Comparison of ENCODE assay signal across 1 cellular context in the genomic region with DNA sequence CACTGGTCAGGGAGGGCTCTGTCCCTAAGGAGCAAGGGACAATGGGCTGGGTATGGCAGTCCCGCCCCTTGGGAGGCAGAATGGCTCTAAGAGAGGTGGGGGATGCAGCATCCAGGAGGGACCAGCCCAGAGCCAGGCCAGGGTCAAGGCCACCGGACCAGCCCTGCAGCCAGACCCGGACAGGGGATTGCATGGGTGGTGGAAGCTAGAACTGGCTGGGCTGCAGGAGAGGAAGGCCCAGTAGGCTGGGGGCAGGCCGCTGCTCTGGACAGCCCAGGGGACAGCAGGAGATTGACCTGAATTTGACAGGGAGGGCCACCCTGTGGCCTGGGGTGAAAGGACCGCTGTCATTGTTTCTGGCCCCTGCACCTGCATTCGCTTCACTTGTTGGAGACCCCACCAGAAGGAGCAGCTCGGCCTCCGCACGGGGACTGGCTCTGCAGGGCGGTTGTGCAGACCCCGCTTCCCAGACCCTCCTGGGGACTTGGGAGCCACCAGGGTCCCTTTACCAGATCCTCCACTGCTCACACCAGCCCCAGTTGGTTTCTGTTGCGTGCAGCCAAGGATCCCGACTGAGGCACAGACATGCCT.
TF ChIP-seq lines count a peak whose summit lies in the region.

No MANE protein-coding gene starts in this region.

TF ChIP-seq in K562, 482 proteins besides CTCF, POLR2A, EP300 and RAD21 (continued from another document):
- TF ChIP-seq, protein P1, sequence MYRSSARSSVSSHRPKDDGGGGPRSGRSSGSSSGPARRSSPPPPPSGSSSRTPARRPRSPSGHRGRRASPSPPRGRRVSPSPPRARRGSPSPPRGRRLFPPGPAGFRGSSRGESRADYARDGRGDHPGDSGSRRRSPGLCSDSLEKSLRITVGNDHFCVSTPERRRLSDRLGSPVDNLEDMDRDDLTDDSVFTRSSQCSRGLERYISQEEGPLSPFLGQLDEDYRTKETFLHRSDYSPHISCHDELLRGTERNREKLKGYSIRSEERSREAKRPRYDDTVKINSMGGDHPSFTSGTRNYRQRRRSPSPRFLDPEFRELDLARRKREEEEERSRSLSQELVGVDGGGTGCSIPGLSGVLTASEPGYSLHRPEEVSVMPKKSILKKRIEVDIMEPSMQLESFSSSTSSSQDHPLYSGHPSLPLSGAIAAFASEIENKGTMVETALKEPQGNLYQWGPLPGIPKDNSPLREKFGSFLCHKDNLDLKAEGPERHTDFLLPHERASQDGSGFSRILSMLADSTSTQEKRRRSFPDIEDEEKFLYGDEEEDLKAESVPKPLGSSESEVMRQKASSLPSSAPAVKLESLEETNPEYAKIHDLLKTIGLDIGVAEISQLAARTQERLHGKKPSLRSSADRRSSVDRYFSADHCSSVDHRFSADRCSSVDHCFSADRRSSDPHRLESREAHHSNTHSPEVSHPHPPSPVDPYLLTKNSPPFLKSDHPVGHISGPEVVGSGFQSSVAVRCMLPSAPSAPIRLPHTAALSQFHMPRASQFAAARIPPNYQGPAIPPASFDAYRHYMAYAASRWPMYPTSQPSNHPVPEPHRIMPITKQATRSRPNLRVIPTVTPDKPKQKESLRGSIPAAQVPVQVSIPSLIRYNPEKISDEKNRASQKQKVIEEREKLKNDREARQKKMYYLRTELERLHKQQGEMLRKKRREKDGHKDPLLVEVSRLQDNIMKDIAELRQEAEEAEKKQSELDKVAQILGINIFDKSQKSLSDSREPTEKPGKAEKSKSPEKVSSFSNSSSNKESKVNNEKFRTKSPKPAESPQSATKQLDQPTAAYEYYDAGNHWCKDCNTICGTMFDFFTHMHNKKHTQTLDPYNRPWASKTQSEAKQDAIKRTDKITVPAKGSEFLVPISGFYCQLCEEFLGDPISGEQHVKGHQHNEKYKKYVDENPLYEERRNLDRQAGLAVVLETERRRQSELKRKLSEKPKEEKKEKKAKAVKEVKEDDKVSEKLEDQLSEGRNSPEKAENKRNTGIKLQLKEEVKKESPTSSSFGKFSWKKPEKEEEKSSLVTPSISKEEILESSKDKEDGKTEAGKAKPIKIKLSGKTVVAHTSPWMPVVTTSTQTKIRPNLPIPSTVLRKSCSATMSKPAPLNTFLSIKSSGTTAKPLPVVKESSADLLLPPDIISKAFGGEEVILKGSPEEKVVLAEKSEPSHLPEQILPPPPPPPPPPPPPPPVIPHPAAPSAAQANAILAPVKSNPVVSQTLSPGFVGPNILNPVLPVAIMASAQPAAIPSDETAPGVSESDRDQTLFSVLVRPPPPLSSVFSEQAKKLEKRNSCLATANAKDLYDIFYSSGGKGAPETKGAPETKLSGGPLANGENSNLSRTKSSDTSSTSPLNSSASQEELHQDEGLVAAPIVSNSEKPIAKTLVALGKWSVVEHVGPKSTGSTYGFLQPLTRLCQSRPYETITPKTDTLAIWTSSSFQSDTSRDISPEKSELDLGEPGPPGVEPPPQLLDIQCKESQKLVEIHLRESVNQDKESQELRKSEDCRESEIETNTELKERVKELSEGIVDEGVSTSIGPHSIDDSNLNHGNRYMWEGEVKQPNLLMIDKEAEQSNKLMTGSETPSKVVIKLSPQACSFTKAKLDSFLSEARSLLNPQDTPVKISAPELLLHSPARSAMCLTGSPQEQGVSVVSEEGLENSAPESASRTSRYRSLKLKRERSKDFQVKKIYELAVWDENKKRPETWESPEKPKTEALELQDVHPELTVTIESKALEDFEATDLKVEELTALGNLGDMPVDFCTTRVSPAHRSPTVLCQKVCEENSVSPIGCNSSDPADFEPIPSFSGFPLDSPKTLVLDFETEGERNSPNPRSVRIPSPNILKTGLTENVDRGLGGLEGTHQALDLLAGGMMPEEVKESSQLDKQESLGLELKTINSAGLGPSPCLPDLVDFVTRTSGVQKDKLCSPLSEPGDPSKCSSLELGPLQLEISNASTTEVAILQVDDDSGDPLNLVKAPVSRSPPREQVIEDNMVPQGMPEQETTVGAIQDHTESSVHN (IDR thresholded peaks at IDR 0.05; ENCODE audit: borderline replicate concordance in 1 of 2, low read depth in 1 of 2): no peak
- TF ChIP-seq TBL1XR1 (IDR thresholded peaks at IDR 0.05; ENCODE audit: low read length in 2 of 2) (no peak), SMARCB1 (IDR thresholded peaks at IDR 0.05; ENCODE audit: insufficient read length, low read depth) (no peak), SP2 (IDR thresholded peaks at IDR 0.05; ENCODE audit: extremely low read depth, low read depth, low read length, poor library complexity, severe bottlenecking) (no peak), SIRT6 (IDR thresholded peaks at IDR 0.05; ENCODE audit: low read depth, low read length) (no peak), MED1 (CRISPR knock-in tag; IDR thresholded peaks at IDR 0.05; ENCODE audit: borderline replicate concordance) (no peak), SUPT5H (IDR thresholded peaks at IDR 0.05) (no peak), FIP1L1 (IDR thresholded peaks at IDR 0.05; ENCODE audit: low read depth, low read length, poor library complexity, severe bottlenecking) (no peak), ZNF766 (CRISPR knock-in tag; conservative IDR thresholded peaks at IDR 0.05) (no peak), ZNF143 (CRISPR knock-in tag; IDR thresholded peaks at IDR 0.05) (no peak)
- TF ChIP-seq, protein P2, sequence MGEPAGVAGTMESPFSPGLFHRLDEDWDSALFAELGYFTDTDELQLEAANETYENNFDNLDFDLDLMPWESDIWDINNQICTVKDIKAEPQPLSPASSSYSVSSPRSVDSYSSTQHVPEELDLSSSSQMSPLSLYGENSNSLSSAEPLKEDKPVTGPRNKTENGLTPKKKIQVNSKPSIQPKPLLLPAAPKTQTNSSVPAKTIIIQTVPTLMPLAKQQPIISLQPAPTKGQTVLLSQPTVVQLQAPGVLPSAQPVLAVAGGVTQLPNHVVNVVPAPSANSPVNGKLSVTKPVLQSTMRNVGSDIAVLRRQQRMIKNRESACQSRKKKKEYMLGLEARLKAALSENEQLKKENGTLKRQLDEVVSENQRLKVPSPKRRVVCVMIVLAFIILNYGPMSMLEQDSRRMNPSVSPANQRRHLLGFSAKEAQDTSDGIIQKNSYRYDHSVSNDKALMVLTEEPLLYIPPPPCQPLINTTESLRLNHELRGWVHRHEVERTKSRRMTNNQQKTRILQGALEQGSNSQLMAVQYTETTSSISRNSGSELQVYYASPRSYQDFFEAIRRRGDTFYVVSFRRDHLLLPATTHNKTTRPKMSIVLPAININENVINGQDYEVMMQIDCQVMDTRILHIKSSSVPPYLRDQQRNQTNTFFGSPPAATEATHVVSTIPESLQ (CRISPR knock-in tag; IDR thresholded peaks at IDR 0.05): no peak
- TF ChIP-seq, protein P3, sequence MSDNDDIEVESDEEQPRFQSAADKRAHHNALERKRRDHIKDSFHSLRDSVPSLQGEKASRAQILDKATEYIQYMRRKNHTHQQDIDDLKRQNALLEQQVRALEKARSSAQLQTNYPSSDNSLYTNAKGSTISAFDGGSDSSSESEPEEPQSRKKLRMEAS (CRISPR knock-in tag; IDR thresholded peaks at IDR 0.05): no peak
